ENCODE assay signal across 15 cellular contexts in genomic region chr1:205580140-205580922, GRCh38.
"Had no signal": no experiment of that assay in that cellular context is flagged by ENCODE, and none has a peak within 500 bp of the region (broad histone marks: within the 10 kb centered on the region; RNA-seq: fewer than 3 reads in every experiment).

No MANE protein-coding gene starts in this region.

- H3K4me3 Mint-ChIP-seq: activated CD4-positive, alpha-beta memory T cell treated with anti-CD3 and anti-CD28 coated beads for 36 hours; activated T-cell treated with anti-CD3 and anti-CD28 coated beads, Interleukin-2, amount 50 U/mL, for 72 hours; mesothelial cell of epicardium; T-helper 17 cell had no signal

- H3K4me1 ChIP-seq: breast epithelium had no signal

- H3K27ac ChIP-seq: breast epithelium, left ventricle myocardium inferior, neutrophil, right atrium auricular region, tibial nerve had no signal

- H3K4me3 ChIP-seq: breast epithelium, heart left ventricle, left ventricle myocardium inferior, right atrium auricular region, smooth muscle cell, tibial nerve had no signal

- H3K4me2 ChIP-seq: smooth muscle cell had no signal

- H3K4me1 Mint-ChIP-seq: T-helper 17 cell had no signal

- H3K9me3 Mint-ChIP-seq: activated CD4-positive, alpha-beta memory T cell treated with anti-CD3 and anti-CD28 coated beads for 36 hours; activated T-cell treated with anti-CD3 and anti-CD28 coated beads, Interleukin-2, amount 50 U/mL, for 72 hours; mesothelial cell of epicardium had no signal

- H3K27ac Mint-ChIP-seq: activated CD4-positive, alpha-beta memory T cell treated with anti-CD3 and anti-CD28 coated beads for 36 hours; activated T-cell treated with anti-CD3 and anti-CD28 coated beads, Interleukin-2, amount 50 U/mL, for 72 hours; mesothelial cell of epicardium; T-helper 17 cell had no signal

- DNase-seq: activated CD4-positive, alpha-beta T cell treated with anti-CD3 and anti-CD28 coated beads for 1 hour; activated gamma-delta T cell treated with Interleukin-2 at 50 U/mL for 16 hours; activated T-cell treated with anti-CD3 and anti-CD28 coated beads, Interleukin-2, amount 50 U/mL, for 72 hours; effector CD4-positive, alpha-beta T cell; foreskin melanocyte; left ventricle myocardium inferior; T-helper 17 cell had no signal

- H3K36me3 ChIP-seq: breast epithelium, heart left ventricle, left ventricle myocardium inferior, neutrophil, right atrium auricular region, tibial nerve had no signal

- H3K27me3 ChIP-seq: breast epithelium, right atrium auricular region had no signal

- H3K36me3 Mint-ChIP-seq: activated CD4-positive, alpha-beta memory T cell treated with anti-CD3 and anti-CD28 coated beads for 36 hours; mesothelial cell of epicardium had no signal

- H3K9me3 ChIP-seq: breast epithelium, heart left ventricle, left ventricle myocardium inferior, neutrophil, right atrium auricular region, tibial nerve had no signal
